Comparison of ENCODE assay signal across 10 cellular contexts in the genomic region with DNA sequence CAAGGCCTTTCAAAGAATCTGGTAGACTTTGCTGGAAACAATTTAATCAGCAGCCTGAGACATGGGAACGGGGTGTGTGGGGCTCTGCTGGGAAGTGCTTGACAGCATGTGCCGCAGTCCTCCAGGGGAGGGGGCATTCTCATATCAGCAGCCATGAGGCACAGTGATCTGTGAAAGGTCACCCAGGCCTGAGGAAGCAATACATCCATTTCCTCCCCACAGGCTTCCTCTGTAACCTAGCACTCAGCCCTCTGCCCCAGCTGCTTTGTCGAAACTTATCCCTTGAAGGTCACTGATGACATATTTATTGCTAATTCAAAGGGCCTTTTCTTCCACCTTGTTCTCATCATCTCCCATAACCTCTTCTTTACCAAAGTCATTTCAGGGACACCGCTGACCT.
DNase-seq lines count a peak whose midpoint lies in the region; ATAC-seq and TF ChIP-seq lines count a peak whose summit lies in the region.
"Had no signal": no experiment of that assay in that cellular context is flagged by ENCODE, and none has a peak within 500 bp of the region (broad histone marks: within the 10 kb centered on the region; RNA-seq: fewer than 3 reads in every experiment).

No MANE protein-coding gene starts in this region.

- ATAC-seq in GM18511 (IDR thresholded peaks at IDR 0.05; ENCODE audit: unreplicated experiment) (peak; percentile 73), GM21528 (IDR thresholded peaks at IDR 0.05; ENCODE audit: low FRiP score, unreplicated experiment) (peak; percentile 57), T-helper 17 cell (no peak), natural killer cell (peak; percentile 21 to 69 (median 42))
- ATAC-seq: heart right ventricle, Panc1 had no signal

- H3K27me3 Mint-ChIP-seq in T-helper 17 cell (no peaks in the 10 kb centered on the region), natural killer cell (ENCODE audit: low read depth in 2 of 2) (no peaks in the 10 kb centered on the region)

- peaks cover 4 to 5% of the 10 kb centered on the region in 2 donors for H3K9me3 Mint-ChIP-seq in natural killer cell

- DNase-seq in T-helper 17 cell (no peak), natural killer cell (no peak), middle frontal gyrus (ENCODE audit: extremely low spot score, low spot score) (no peak), NCI-H1105 treated with DMSO at 0.1 percent for 48 hours (lab: John Stamatoyannopoulos, UW) (no peak), SIG-M5 treated with dmso at 0.1 percent for 504 hours (lab: John Stamatoyannopoulos, UW; ENCODE audit: unreplicated experiment) (no peak)
- DNase-seq: heart right ventricle, NCI-H146 had no signal

- H3K4me3 Mint-ChIP-seq in T-helper 17 cell (no peak overlapping the region), natural killer cell (peak overlapping the region; percentile 71)

- no peak for TF ChIP-seq CTCF in natural killer cell (IDR thresholded peaks at IDR 0.05)

- H3K36me3 Mint-ChIP-seq in T-helper 17 cell (ENCODE audit: low read depth) (peaks cover 2% of the 10 kb centered on the region), natural killer cell (no peaks in the 10 kb centered on the region)

- H3K27ac Mint-ChIP-seq in T-helper 17 cell (peak overlapping the region; percentile 87), natural killer cell (peak overlapping the region; percentile 89 to 97)

- intact Hi-C loops in natural killer cell (cut with micrococcal nuclease) = loop anchor here (10.0 kb wide), 1 partner anchor 706 kb away; no protein-coding TSS in a partner anchor

- H3K4me1 Mint-ChIP-seq in T-helper 17 cell = peaks cover 45% of the 10 kb centered on the region
- peaks cover 84% of the 10 kb centered on the region in 2 donors for H3K4me1 Mint-ChIP-seq in natural killer cell

- no peaks in the 10 kb centered on the region for H3K9me3 ChIP-seq in T-helper 17 cell (ENCODE audit: control insufficient read depth, low read length, poor library complexity, severe bottlenecking)
- H3K9me3 ChIP-seq: heart right ventricle had no signal
